28 cellular contexts compared by ENCODE assay signal in the genomic region with DNA sequence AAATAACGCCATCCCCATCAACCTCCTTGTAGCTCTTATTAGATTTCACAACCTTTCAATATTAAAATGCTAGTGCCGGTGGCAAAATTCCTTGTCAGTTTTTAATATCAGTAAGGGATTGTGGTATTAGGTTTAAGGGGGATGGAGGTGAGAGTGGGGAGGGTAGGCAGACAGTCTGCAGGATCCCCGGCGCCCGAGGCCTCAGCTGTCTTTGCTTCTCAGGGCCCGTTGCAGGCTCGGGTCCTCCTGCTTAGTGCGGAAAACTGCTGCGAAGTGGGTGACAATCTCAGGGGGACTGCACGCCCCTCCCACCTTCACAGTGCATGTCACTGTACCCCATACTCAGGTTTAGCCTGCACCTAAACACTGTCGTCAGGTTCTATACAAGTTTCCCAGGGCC.
"Had no signal": no experiment of that assay in that cellular context is flagged by ENCODE, and none has a peak within 500 bp of the region (broad histone marks: within the 10 kb centered on the region; RNA-seq: fewer than 3 reads in every experiment).

No MANE protein-coding gene starts in this region.

- H3K4me1 Mint-ChIP-seq: immature natural killer cell; naive B cell; natural killer cell; stimulated activated naive B cell treated with anti-CD40 and anti-IgM and Interleukin-4, amounts not matched to agents 10 μg/mL and 1 μg/mL and 100 μg/mL, for 72 hours had no signal

- DNase-seq: hypothalamus; immature natural killer cell; kidney; left colon; left lung; lower lobe of right lung; mammary epithelial cell; mesenchymal stem cell; naive B cell; natural killer cell; ovary; right lobe of liver; stimulated activated CD4-positive, alpha-beta T cell treated with anti-CD3 and anti-CD28 coated beads, Interleukin-2, amount 100 ng/mL, for 24 hours; stimulated activated CD4-positive, alpha-beta T cell treated with anti-CD3 and anti-CD28 coated beads, Interleukin-4, amount 100 ng/mL, for 1 hour; stimulated activated naive B cell treated with anti-CD40 and anti-IgM and Interleukin-4, amounts not matched to agents 10 μg/mL and 1 μg/mL and 100 μg/mL, for 72 hours; stimulated activated naive CD8-positive, alpha-beta T cell treated with anti-CD3 and anti-CD28 coated beads, Interleukin-15, Interleukin-2, amounts not matched to agents 100 U/mL and 50 U/mL, for 24 hours; stomach; thyroid gland; transverse colon had no signal

- H3K36me3 Mint-ChIP-seq: immature natural killer cell; mesothelial cell of epicardium; naive B cell; natural killer cell; neural progenitor cell; stimulated activated naive B cell treated with anti-CD40 and anti-IgM and Interleukin-4, amounts not matched to agents 10 μg/mL and 1 μg/mL and 100 μg/mL, for 72 hours had no signal

- FAIRE-seq: islet of Langerhans, kidney had no signal

- H3K27me3 ChIP-seq: neural progenitor cell, ovary, right lobe of liver, testis, thyroid gland, vagina had no signal

- H3K4me3 ChIP-seq: left lung, lower lobe of right lung, neural progenitor cell, ovary, right atrium auricular region, right lobe of liver, smooth muscle cell, stomach, testis, thyroid gland, transverse colon, upper lobe of left lung, vagina had no signal

- H3K4me1 ChIP-seq: left lung, lower lobe of right lung, right atrium auricular region, right lobe of liver, stomach, thyroid gland, transverse colon, upper lobe of left lung, vagina had no signal

- H3K36me3 ChIP-seq: left lung, lower lobe of right lung, neural progenitor cell, ovary, right atrium auricular region, right lobe of liver, stomach, thyroid gland, transverse colon, upper lobe of left lung, vagina had no signal

- H3K9ac ChIP-seq: neural progenitor cell had no signal

- H3K9me3 Mint-ChIP-seq: mesothelial cell of epicardium, nephron progenitor cell had no signal

- H3K27ac ChIP-seq: left lung, lower lobe of right lung, neural progenitor cell, ovary, right atrium auricular region, right lobe of liver, stomach, testis, thyroid gland, transverse colon, upper lobe of left lung, vagina had no signal

- H3K9me3 ChIP-seq: lower lobe of right lung, ovary, right atrium auricular region, right lobe of liver, testis, thyroid gland, transverse colon, vagina had no signal

- H3K4me3 Mint-ChIP-seq: immature natural killer cell; naive B cell; natural killer cell; neural progenitor cell; stimulated activated naive B cell treated with anti-CD40 and anti-IgM and Interleukin-4, amounts not matched to agents 10 μg/mL and 1 μg/mL and 100 μg/mL, for 72 hours had no signal

- H3K27ac Mint-ChIP-seq: immature natural killer cell; natural killer cell; neural progenitor cell; stimulated activated naive B cell treated with anti-CD40 and anti-IgM and Interleukin-4, amounts not matched to agents 10 μg/mL and 1 μg/mL and 100 μg/mL, for 72 hours had no signal
